In genomic region chr3:128297401-128298138, GRCh38 we compare ENCODE assay signal across 12 cellular contexts.
A peak's percentile ranks its signal among the peaks of the same experiment; 100 is the strongest.
DNase-seq lines count a peak whose midpoint lies in the region; ATAC-seq and TF ChIP-seq lines count a peak whose summit lies in the region.
"Had no signal": no experiment of that assay in that cellular context is flagged by ENCODE, and none has a peak within 500 bp of the region (broad histone marks: within the 10 kb centered on the region; RNA-seq: fewer than 3 reads in every experiment).

No MANE protein-coding gene starts in this region.

- H3K27me3 Mint-ChIP-seq in activated T-cell treated with anti-CD3 and anti-CD28 coated beads, Interleukin-2, amount 50 U/mL, for 72 hours (ENCODE audit: low read depth), result no peaks in the 10 kb centered on the region
- no peaks in the 10 kb centered on the region for H3K27me3 Mint-ChIP-seq in activated T-helper 2 cell treated with anti-CD3 and anti-CD28 coated beads, Interferon-gamma antibody, Interleukin-2, Interleukin-4, amounts not matched to agents 10 μg/mL and 5 μg/mL and 100 μg/mL, durations not matched to agents 14 hours and 24 hours and 36 hours (ENCODE audit: low read depth)

- no peaks in the 10 kb centered on the region for H3K36me3 Mint-ChIP-seq in activated T-cell treated with anti-CD3 and anti-CD28 coated beads, Interleukin-2, amount 50 U/mL, for 72 hours (ENCODE audit: insufficient read depth in 2 of 2)
- H3K36me3 Mint-ChIP-seq in activated T-helper 2 cell treated with anti-CD3 and anti-CD28 coated beads, Interferon-gamma antibody, Interleukin-2, Interleukin-4, amounts not matched to agents 10 μg/mL and 5 μg/mL and 100 μg/mL, durations not matched to agents 14 hours and 24 hours and 36 hours (ENCODE audit: low read depth), result peaks cover 5% of the 10 kb centered on the region

- intact Hi-C loops in activated T-helper 2 cell treated with anti-CD3 and anti-CD28 coated beads, Interferon-gamma antibody, Interleukin-2, Interleukin-4, amounts not matched to agents 10 μg/mL and 5 μg/mL and 100 μg/mL, durations not matched to agents 14 hours and 24 hours and 36 hours (cut with micrococcal nuclease), result no loop called here

- no peaks in the 10 kb centered on the region for H3K9me3 Mint-ChIP-seq in activated T-cell treated with anti-CD3 and anti-CD28 coated beads, Interleukin-2, amount 50 U/mL, for 72 hours
- H3K9me3 Mint-ChIP-seq in activated T-helper 2 cell treated with anti-CD3 and anti-CD28 coated beads, Interferon-gamma antibody, Interleukin-2, Interleukin-4, amounts not matched to agents 10 μg/mL and 5 μg/mL and 100 μg/mL, durations not matched to agents 14 hours and 24 hours and 36 hours, result peaks cover 5% of the 10 kb centered on the region

- H3K4me3 ChIP-seq in cardiac muscle cell, result no peak overlapping the region
- H3K4me3 ChIP-seq: lower lobe of right lung had no signal

- peak; percentile 7 to 10 for DNase-seq in activated T-cell treated with anti-CD3 and anti-CD28 coated beads, Interleukin-2, amount 50 U/mL, for 48 hours
- DNase-seq in activated T-cell treated with anti-CD3 and anti-CD28 coated beads, Interleukin-2, amount 50 U/mL, for 72 hours, result no peak
- DNase-seq in activated T-helper 2 cell treated with anti-CD3 and anti-CD28 coated beads, Interferon-gamma antibody, Interleukin-2, Interleukin-4, amounts not matched to agents 10 μg/mL and 5 μg/mL and 100 μg/mL, durations not matched to agents 14 hours and 24 hours and 36 hours (ENCODE audit: low spot score), result peak; percentile 1
- DNase-seq in cardiac muscle cell (ENCODE audit: low read depth in 1 of 2, low spot score in 1 of 2) (peak; percentile 30 to 52), ureter (ENCODE audit: low spot score) (peak; percentile 57)
- no peak for DNase-seq in stimulated activated CD4-positive, alpha-beta T cell treated with anti-CD3 and anti-CD28 coated beads, Interleukin-12 subunit alpha, Interleukin-12 subunit beta, amount 100 ng/mL, for 4 hours
- DNase-seq: activated naive CD4-positive, alpha-beta T cell treated with Interleukin-2 at 50 U/mL for 16 hours; lower lobe of right lung; MM.1S had no signal

- H3K9me3 ChIP-seq in cardiac muscle cell (ENCODE audit: low read depth), result no peaks in the 10 kb centered on the region
- H3K9me3 ChIP-seq: lower lobe of right lung had no signal

- no peak for ATAC-seq in activated T-cell treated with anti-CD3 and anti-CD28 coated beads, Interleukin-2, amount 50 U/mL, for 72 hours (replicated peaks in 1 of 2)
- no peak for ATAC-seq in GM21515 (IDR thresholded peaks at IDR 0.05; ENCODE audit: unreplicated experiment)
- no peak for ATAC-seq in HG03025 (IDR thresholded peaks at IDR 0.05; ENCODE audit: low FRiP score, unreplicated experiment)

- no peak overlapping the region for H3K27ac ChIP-seq in cardiac muscle cell
- H3K27ac ChIP-seq: lower lobe of right lung, VCaP had no signal

- no peak for TF ChIP-seq CTCF in cardiac muscle cell (IDR thresholded peaks at IDR 0.05; ENCODE audit: low read depth, low read length)

- no peak overlapping the region for H3K27ac Mint-ChIP-seq in activated T-cell treated with anti-CD3 and anti-CD28 coated beads, Interleukin-2, amount 50 U/mL, for 72 hours
- H3K27ac Mint-ChIP-seq in activated T-helper 2 cell treated with anti-CD3 and anti-CD28 coated beads, Interferon-gamma antibody, Interleukin-2, Interleukin-4, amounts not matched to agents 10 μg/mL and 5 μg/mL and 100 μg/mL, durations not matched to agents 14 hours and 24 hours and 36 hours, result no peak overlapping the region

- no peaks in the 10 kb centered on the region for H3K36me3 ChIP-seq in cardiac muscle cell
- H3K36me3 ChIP-seq: lower lobe of right lung had no signal

- H3K4me3 Mint-ChIP-seq in activated T-cell treated with anti-CD3 and anti-CD28 coated beads, Interleukin-2, amount 50 U/mL, for 72 hours, result no peak overlapping the region
- no peak overlapping the region for H3K4me3 Mint-ChIP-seq in activated T-helper 2 cell treated with anti-CD3 and anti-CD28 coated beads, Interferon-gamma antibody, Interleukin-2, Interleukin-4, amounts not matched to agents 10 μg/mL and 5 μg/mL and 100 μg/mL, durations not matched to agents 14 hours and 24 hours and 36 hours (ENCODE audit: low read depth)

- no peaks in the 10 kb centered on the region for H3K27me3 ChIP-seq in cardiac muscle cell

- H3K4me1 ChIP-seq in cardiac muscle cell (ENCODE audit: low read depth), result peaks cover 8% of the 10 kb centered on the region
- H3K4me1 ChIP-seq: lower lobe of right lung had no signal

- H3K4me1 Mint-ChIP-seq in activated T-cell treated with anti-CD3 and anti-CD28 coated beads, Interleukin-2, amount 50 U/mL, for 72 hours (ENCODE audit: low read depth), result peaks cover 29% of the 10 kb centered on the region
- H3K4me1 Mint-ChIP-seq in activated T-helper 2 cell treated with anti-CD3 and anti-CD28 coated beads, Interferon-gamma antibody, Interleukin-2, Interleukin-4, amounts not matched to agents 10 μg/mL and 5 μg/mL and 100 μg/mL, durations not matched to agents 14 hours and 24 hours and 36 hours (ENCODE audit: low read depth), result peaks cover 10% of the 10 kb centered on the region

Comparison
In these comparisons a context has a peak if more than half of its experiments do, and no peak if none do; other contexts are left out.
1. DNase-seq: peak in activated T-cell treated with anti-CD3 and anti-CD28 coated beads, Interleukin-2, amount 50 U/mL, for 48 hours (2 of 2), activated T-helper 2 cell treated with anti-CD3 and anti-CD28 coated beads, Interferon-gamma antibody, Interleukin-2, Interleukin-4, amounts not matched to agents 10 μg/mL and 5 μg/mL and 100 μg/mL, durations not matched to agents 14 hours and 24 hours and 36 hours (single experiment), cardiac muscle cell (2 of 2) and ureter (single experiment); none in activated T-cell treated with anti-CD3 and anti-CD28 coated beads, Interleukin-2, amount 50 U/mL, for 72 hours (0 of 2) and stimulated activated CD4-positive, alpha-beta T cell treated with anti-CD3 and anti-CD28 coated beads, Interleukin-12 subunit alpha, Interleukin-12 subunit beta, amount 100 ng/mL, for 4 hours (single experiment).